In genomic region chrX:39133971-39134370, GRCh38 we compare ENCODE assay signal across 9 cellular contexts.
A peak's percentile ranks its signal among the peaks of the same experiment; 100 is the strongest.
DNase-seq lines count a peak whose midpoint lies in the region; ATAC-seq, FAIRE-seq and TF ChIP-seq lines count a peak whose summit lies in the region.
"Had no signal": no experiment of that assay in that cellular context is flagged by ENCODE, and none has a peak within 500 bp of the region (broad histone marks: within the 10 kb centered on the region; RNA-seq: fewer than 3 reads in every experiment).

No MANE protein-coding gene starts in this region.

- peak; percentile 36 for TF ChIP-seq CTCF in D721Med (IDR thresholded peaks at IDR 0.05; ENCODE audit: insufficient read depth, missing control alignments)
- TF ChIP-seq CTCF in esophagus muscularis mucosa (IDR thresholded peaks at IDR 0.05) = no peak
- TF ChIP-seq CTCF in lower lobe of right lung (IDR thresholded peaks at IDR 0.05) = no peak

- H3K9me3 ChIP-seq in esophagus muscularis mucosa (no peaks in the 10 kb centered on the region), lower lobe of right lung (no peaks in the 10 kb centered on the region)
- H3K9me3 ChIP-seq: SJSA1 had no signal

- intact Hi-C loops in esophagus muscularis mucosa (cut with DNase I) (no loop called here), lower lobe of right lung (cut with DNase I) (no loop called here)

- H3K27ac ChIP-seq in esophagus muscularis mucosa (replicated peaks in 1 of 4) = no peak overlapping the region
- no peak overlapping the region for H3K27ac ChIP-seq in lower lobe of right lung
- H3K27ac ChIP-seq: SJSA1 had no signal

- H3K36me3 ChIP-seq in esophagus muscularis mucosa (no peaks in the 10 kb centered on the region), lower lobe of right lung (no peaks in the 10 kb centered on the region)
- H3K36me3 ChIP-seq: SJSA1 had no signal

- FAIRE-seq in D721Med (lab: Jason Lieb, UNC) = no peak

- H3K4me3 ChIP-seq in esophagus muscularis mucosa (no peak overlapping the region), lower lobe of right lung (no peak overlapping the region)
- H3K4me3 ChIP-seq: SJSA1 had no signal

- WGBS in esophagus muscularis mucosa = 47% methylated on average over 2 of the region's 2 CpGs

- H3K27me3 ChIP-seq in esophagus muscularis mucosa = no peaks in the 10 kb centered on the region
- H3K27me3 ChIP-seq in lower lobe of right lung (ENCODE audit: low read depth) = no peaks in the 10 kb centered on the region
- H3K27me3 ChIP-seq: SJSA1 had no signal

- no peak for DNase-seq in D721Med (ENCODE audit: insufficient read length, low spot score)
- peak; percentile 57 for DNase-seq in NCI-H82 treated with DMSO at 0.1 percent for 48 hours (lab: John Stamatoyannopoulos, UW; ENCODE audit: unreplicated experiment)
- peak; percentile 33 for DNase-seq in globus pallidus (ENCODE audit: low spot score)
- no peak for DNase-seq in mesenteric fat pad (ENCODE audit: low spot score)
- DNase-seq in esophagus muscularis mucosa (ENCODE audit: extremely low spot score) = no peak
- DNase-seq in lower lobe of right lung = no peak

- TF ChIP-seq POLR2A in esophagus muscularis mucosa (IDR thresholded peaks at IDR 0.05; ENCODE audit: low read depth) = no peak

- no peak for TF ChIP-seq EP300 in esophagus muscularis mucosa (IDR thresholded peaks at IDR 0.05)

- H3K4me1 ChIP-seq in esophagus muscularis mucosa (no peaks in the 10 kb centered on the region), lower lobe of right lung (no peaks in the 10 kb centered on the region)
- H3K4me1 ChIP-seq: SJSA1 had no signal

- peak; percentile 72 for ATAC-seq in GM19023 (IDR thresholded peaks at IDR 0.05; ENCODE audit: unreplicated experiment)
- no peak for ATAC-seq in GM21717 (IDR thresholded peaks at IDR 0.05; ENCODE audit: unreplicated experiment)
- no peak for ATAC-seq in lower lobe of right lung

Comparison
In these comparisons a context has a peak if more than half of its experiments do, and no peak if none do; other contexts are left out.
1. DNase-seq: peak in NCI-H82 treated with DMSO at 0.1 percent for 48 hours (single experiment) and globus pallidus (single experiment); none in D721Med (single experiment), mesenteric fat pad (single experiment), esophagus muscularis mucosa (single experiment) and lower lobe of right lung (single experiment).